Comparison of ENCODE assay signal across 8 cellular contexts in genomic region chr21:42164064-42164789, GRCh38. TPM values are rescaled to one million over a fixed set of nuclear protein-coding genes. Genes with fewer than 3 reads are reported as not detected.
DNase-seq lines count a peak whose midpoint lies in the region; ATAC-seq and TF ChIP-seq lines count a peak whose summit lies in the region.

No MANE protein-coding gene starts in this region.

- no peak overlapping the region for H4K8ac ChIP-seq in H9 (replicated peaks; ENCODE audit: insufficient read length, low read depth, low read length)

- no peak overlapping the region for H2BK5ac ChIP-seq in H9 (ENCODE audit: insufficient read length, low read length)

- H3K27ac Mint-ChIP-seq in H9 = no peak overlapping the region; a peak in 1 of 7 replicates

- H3K27me3 Mint-ChIP-seq in H9 (ENCODE audit: low read depth) = no peaks in the 10 kb centered on the region; the same call in 1 of the 2 replicates

- no peak overlapping the region for H2BK12ac ChIP-seq in H9 (ENCODE audit: insufficient read length, low read depth, low read length)

- whole genome bisulfite sequencing in H9 (ENCODE audit: extremely low coverage, insufficient read length, low lambda C conversion rate) = no CpG with 5 or more reads among the region's 7 CpGs

- no peaks in the 10 kb centered on the region for H3K36me3 ChIP-seq in BLaER1 treated with 17β-estradiol and CSF1 and Interleukin-3, amounts not matched to agents 10 nM and 100 nM

- no peaks in the 10 kb centered on the region for H3K79me2 ChIP-seq in H9 (ENCODE audit: insufficient read depth, low read length)

- peaks cover 20 to 56% (median 49%) of the 10 kb centered on the region in 10 experiments for H3K4me1 ChIP-seq in BLaER1 treated with 17β-estradiol and CSF1 and Interleukin-3, amounts not matched to agents 10 nM and 100 nM
- H3K4me1 ChIP-seq in H9 (ENCODE audit: insufficient read depth, low read length) = peaks cover 3% of the 10 kb centered on the region; the same call in 1 of the 2 replicates

- no peaks in the 10 kb centered on the region for H4K20me1 ChIP-seq in BLaER1 treated with 17β-estradiol and CSF1 and Interleukin-3, amounts not matched to agents 10 nM and 100 nM
- no peaks in the 10 kb centered on the region for H4K20me1 ChIP-seq in H9 (ENCODE audit: control insufficient read depth, insufficient read depth, insufficient read length)

- H3K4me1 Mint-ChIP-seq in H9 = peaks cover 4 to 6% of the 10 kb centered on the region in 2 experiments; a peak in 3 of 4 replicates

- H2AFZ ChIP-seq in H9 (ENCODE audit: low read length) = no peak overlapping the region

- H3K23ac ChIP-seq in H9 (ENCODE audit: insufficient read length, low read depth, low read length) = no peak overlapping the region

- no peak overlapping the region for H2BK15ac ChIP-seq in H9 (ENCODE audit: low read depth, low read length)

- H3K27ac ChIP-seq in BLaER1 treated with 17β-estradiol and CSF1 and Interleukin-3, amounts not matched to agents 10 nM and 100 nM = peak overlapping the region in 6 of 11 experiments; percentile 3 to 83 (median 19); a peak in 6 of 22 replicates
- no peak overlapping the region for H3K27ac ChIP-seq in H9 (ENCODE audit: insufficient read length, low read depth, low read length)

- in situ Hi-C loops in astrocyte of the spinal cord (cut with HindIII; ENCODE audit: low sequenced_read_pairs) = no loop called here

- TF ChIP-seq CTCF in H9 (conservative IDR thresholded peaks at IDR 0.05) = peak; percentile 63; the same call in 2 of the 3 replicates
- TF ChIP-seq CTCF in astrocyte of the spinal cord (IDR thresholded peaks at IDR 0.05; ENCODE audit: low read depth, low read length) = peak; percentile 30

- H3K79me1 ChIP-seq in H9 (ENCODE audit: insufficient read depth, low read depth, low read length, poor library complexity, severe bottlenecking) = no peaks in the 10 kb centered on the region

- H3K4me3 ChIP-seq in BLaER1 treated with 17β-estradiol and CSF1 and Interleukin-3, amounts not matched to agents 10 nM and 100 nM = no peak overlapping the region
- H3K4me3 ChIP-seq in astrocyte of the spinal cord (ENCODE audit: low read depth, low read length) = no peak overlapping the region

- H2BK120ac ChIP-seq in H9 (ENCODE audit: low read depth, low read length, poor library complexity, severe bottlenecking) = no peak overlapping the region

- H3K56ac ChIP-seq in H9 (ENCODE audit: insufficient read length, low read depth, low read length) = no peak overlapping the region

- H4K91ac ChIP-seq in H9 (ENCODE audit: insufficient read length, low read depth, low read length) = no peak overlapping the region

- no peak overlapping the region for H3T11ph ChIP-seq in H9 (ENCODE audit: low read length)

- H3K23me2 ChIP-seq in H9 (ENCODE audit: insufficient read length, low read depth, low read length, poor library complexity, severe bottlenecking) = peaks cover 4% of the 10 kb centered on the region

- H3K4me2 ChIP-seq in BLaER1 treated with 17β-estradiol and CSF1 and Interleukin-3, amounts not matched to agents 10 nM and 100 nM = peak overlapping the region in 5 of 11 experiments; percentile 1 to 30 (median 13); a peak in 3 of 22 replicates
- H3K4me2 ChIP-seq in H9 (ENCODE audit: insufficient read depth, insufficient read length, low read length) = no peak overlapping the region

- DNase-seq in H9 (no peak), T follicular helper cell (ENCODE audit: low read depth) (peak; percentile 31), astrocyte of the spinal cord (ENCODE audit: low read depth, low spot score) (no peak), islet precursor cell (peak; percentile 72)
- peak; percentile 24 for DNase-seq in stimulated activated CD4-positive, alpha-beta T cell treated with anti-CD3 and anti-CD28 coated beads, Interleukin-2, amount 100 ng/mL, for 4 hours (ENCODE audit: low read depth)

- H3K36me3 Mint-ChIP-seq in H9 (ENCODE audit: insufficient read depth in 1 of 3, low read depth in 3 of 3) = no peaks in the 10 kb centered on the region

- no peak overlapping the region for H3K14ac ChIP-seq in H9 (ENCODE audit: insufficient read depth, low read length)

- H4K5ac ChIP-seq in H9 (ENCODE audit: insufficient read length, low read depth, low read length) = no peak overlapping the region

- H2AK5ac ChIP-seq in H9 (ENCODE audit: insufficient read length, low read length) = no peak overlapping the region

- no peak overlapping the region for H3K4ac ChIP-seq in H9 (ENCODE audit: low read depth, low read length)

- H3K9me3 ChIP-seq in BLaER1 treated with 17β-estradiol and CSF1 and Interleukin-3, amounts not matched to agents 10 nM and 100 nM (replicated peaks in 1 of 11) = no peaks in the 10 kb centered on the region
- H3K9me3 ChIP-seq in H9 (ENCODE audit: control insufficient read depth, low read depth, low read length) = no peaks in the 10 kb centered on the region

- H3K27me3 ChIP-seq in BLaER1 treated with 17β-estradiol and CSF1 and Interleukin-3, amounts not matched to agents 10 nM and 100 nM = no peaks in the 10 kb centered on the region
- H3K27me3 ChIP-seq in H9 (ENCODE audit: insufficient read depth, low read length) = no peaks in the 10 kb centered on the region

- no peaks in the 10 kb centered on the region for H3K9me3 Mint-ChIP-seq in H9

- ATAC-seq in HG03521 (IDR thresholded peaks at IDR 0.05; ENCODE audit: unreplicated experiment) (no peak), HG03108 (IDR thresholded peaks at IDR 0.05; ENCODE audit: unreplicated experiment) (no peak)

- H3K18ac ChIP-seq in H9 (ENCODE audit: insufficient read length, low read depth, low read length) = no peak overlapping the region

- no peak overlapping the region; a peak in 2 of 22 replicates for H3K9ac ChIP-seq in BLaER1 treated with 17β-estradiol and CSF1 and Interleukin-3, amounts not matched to agents 10 nM and 100 nM
- no peak overlapping the region for H3K9ac ChIP-seq in H9 (ENCODE audit: extremely low read depth, insufficient read length, low read length)

- no peak overlapping the region for H3K4me3 Mint-ChIP-seq in H9

- H2BK20ac ChIP-seq in H9 (ENCODE audit: low read depth, low read length, poor library complexity, severe bottlenecking) = no peak overlapping the region

RNA-seq across cellular contexts. Expression of gene ABCG1, which starts 54.7 kb away (rescaled TPM):
- 0.83 and 0.99 TPM in 2 replicates for total RNA-seq in H9 (2021)

Comparison
In these comparisons a context has a peak if more than half of its experiments do, and no peak if none do; other contexts are left out.
1. DNase-seq: peak in T follicular helper cell (single experiment), islet precursor cell (single experiment) and stimulated activated CD4-positive, alpha-beta T cell treated with anti-CD3 and anti-CD28 coated beads, Interleukin-2, amount 100 ng/mL, for 4 hours (single experiment); none in H9 (single experiment) and astrocyte of the spinal cord (single experiment).